ENCODE assay signal across 10 cellular contexts in the genomic region with DNA sequence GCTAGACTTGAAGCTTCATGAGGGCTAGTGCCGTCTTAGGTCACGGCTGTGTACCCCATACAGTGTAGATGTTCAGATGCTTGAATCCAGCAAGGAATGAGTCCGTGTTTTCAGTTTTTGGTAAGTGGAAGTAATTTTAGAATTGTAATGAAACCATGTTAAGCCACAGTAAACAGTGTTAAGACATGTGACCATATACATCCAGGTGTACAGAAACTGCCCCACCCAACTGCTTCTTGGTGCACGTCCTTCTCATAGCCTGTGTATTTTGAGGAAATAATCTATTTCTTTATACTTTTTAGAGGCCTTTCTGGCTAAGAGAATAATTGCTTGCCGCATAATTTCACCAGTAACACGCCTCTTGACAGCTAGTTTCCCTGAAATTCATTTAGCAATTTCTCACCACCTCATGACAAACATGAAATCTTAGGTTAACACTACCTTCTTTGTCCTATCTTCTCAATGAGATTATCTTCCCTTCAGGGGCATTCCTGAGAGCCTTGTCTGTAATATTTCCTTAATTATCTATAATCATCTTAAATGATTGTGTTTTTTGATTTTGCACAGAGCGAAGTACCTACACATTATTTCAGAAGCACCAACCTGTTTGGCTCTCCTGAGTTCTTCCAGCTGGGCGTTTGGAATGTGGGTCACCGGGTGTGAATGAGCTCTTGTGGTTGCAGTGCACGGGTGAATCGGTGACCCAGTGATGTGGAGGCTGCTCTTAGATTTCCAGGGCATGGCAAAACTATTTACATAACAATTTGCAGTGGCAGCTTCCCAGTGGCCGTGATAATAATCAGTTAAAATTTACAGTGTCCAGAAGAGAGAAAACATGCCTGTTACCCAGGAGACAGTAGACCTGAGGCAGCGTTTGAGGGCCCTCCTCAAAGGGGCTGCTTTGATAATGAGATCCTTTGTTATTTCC. TPM values are rescaled to one million over a fixed set of nuclear protein-coding genes. Genes with fewer than 3 reads are reported as not detected.
DNase-seq lines count a peak whose midpoint lies in the region; ATAC-seq and TF ChIP-seq lines count a peak whose summit lies in the region.
"Had no signal": no experiment of that assay in that cellular context is flagged by ENCODE, and none has a peak within 500 bp of the region (broad histone marks: within the 10 kb centered on the region; RNA-seq: fewer than 3 reads in every experiment).

No MANE protein-coding gene starts in this region.

- no peaks in the 10 kb centered on the region for H3K9me3 Mint-ChIP-seq in neural crest cell
- H3K9me3 Mint-ChIP-seq: activated naive CD8-positive, alpha-beta T cell treated with anti-CD3 and anti-CD28 coated beads, Interleukin-2, amount 10 ng/mL, durations not matched to agents 7 days and 5 days had no signal

- H3K36me3 Mint-ChIP-seq in neural crest cell (ENCODE audit: low read depth) = no peaks in the 10 kb centered on the region

- DNase-seq in DMS53 treated with DMSO at 0.1 percent for 48 hours (lab: John Stamatoyannopoulos, UW; ENCODE audit: unreplicated experiment) (peak; percentile 40), HT-29 (ENCODE audit: low spot score) (peak; percentile 9), amniotic epithelial cell (ENCODE audit: low read depth) (peak; percentile 31), neural crest cell (ENCODE audit: low read depth, low spot score) (no peak), H4 (ENCODE audit: low spot score) (no peak), NK-92 (lab: John Stamatoyannopoulos, UW; ENCODE audit: unreplicated experiment) (no peak)
- DNase-seq: activated naive CD8-positive, alpha-beta T cell treated with anti-CD3 and anti-CD28 coated beads, Interleukin-2, amount 10 ng/mL, durations not matched to agents 7 days and 5 days; pancreas had no signal

- no peak for TF ChIP-seq CTCF in neural crest cell (conservative IDR thresholded peaks at IDR 0.05)

- ATAC-seq in GM21423 (IDR thresholded peaks at IDR 0.05; ENCODE audit: unreplicated experiment) (no peak), GM21360 (IDR thresholded peaks at IDR 0.05; ENCODE audit: unreplicated experiment) (no peak)

- H3K4me3 Mint-ChIP-seq in neural crest cell = peak overlapping the region; percentile 65
- H3K4me3 Mint-ChIP-seq: activated naive CD8-positive, alpha-beta T cell treated with anti-CD3 and anti-CD28 coated beads, Interleukin-2, amount 10 ng/mL, durations not matched to agents 7 days and 5 days had no signal

- peak overlapping the region; percentile 29 for H3K27ac Mint-ChIP-seq in neural crest cell (ENCODE audit: unreplicated experiment)
- H3K27ac Mint-ChIP-seq: activated naive CD8-positive, alpha-beta T cell treated with anti-CD3 and anti-CD28 coated beads, Interleukin-2, amount 10 ng/mL, durations not matched to agents 7 days and 5 days had no signal

- peaks cover 43% of the 10 kb centered on the region for H3K4me1 Mint-ChIP-seq in neural crest cell

- H3K27me3 Mint-ChIP-seq in neural crest cell (ENCODE audit: low read depth) = no peaks in the 10 kb centered on the region
- H3K27me3 Mint-ChIP-seq: activated naive CD8-positive, alpha-beta T cell treated with anti-CD3 and anti-CD28 coated beads, Interleukin-2, amount 10 ng/mL, durations not matched to agents 7 days and 5 days had no signal

RNA-seq across cellular contexts. Expression of a gene that starts 50.2 kb away (rescaled TPM):
- total RNA-seq in HT-29 (2014; rRNA removed; shearing (Covaris generic)) = 13.1 and 14.2 TPM in 2 replicates
- 18.6 and 19.2 TPM in 2 replicates for total RNA-seq in neural crest cell
- 5.8 and 6.9 TPM in 2 replicates for total RNA-seq in H4 (2014; rRNA removed; shearing (Covaris generic))

Comparison
In these comparisons a context has a peak if more than half of its experiments do, and no peak if none do; other contexts are left out.
1. DNase-seq: peak in DMS53 treated with DMSO at 0.1 percent for 48 hours (single experiment), HT-29 (single experiment) and amniotic epithelial cell (single experiment); none in neural crest cell (single experiment), H4 (single experiment) and NK-92 (single experiment).